ENCODE assay signal across 22 cellular contexts in genomic region chr4:187711586-187711985, GRCh38.
"Had no signal": no experiment of that assay in that cellular context is flagged by ENCODE, and none has a peak within 500 bp of the region (broad histone marks: within the 10 kb centered on the region; RNA-seq: fewer than 3 reads in every experiment).

No MANE protein-coding gene starts in this region.

- H2AFZ ChIP-seq: PC-9 had no signal

- H3K4me2 ChIP-seq: PC-9 had no signal

- H3K27me3 ChIP-seq: Peyer's patch, SJCRH30 had no signal

- H3K27ac ChIP-seq: PC-9, Peyer's patch, SJCRH30 had no signal

- DNase-seq: KBM-7, MM.1S, MV-4-11, NCI-H1092, NCI-H1105 treated with DMSO at 0.1 percent for 48 hours, NCI-H1417 treated with DMSO at 0.1 percent for 48 hours, NCI-H146, NCI-H1694 treated with DMSO at 0.1 percent for 48 hours, NCI-H1930, NCI-H2081, NCI-H2107, NCI-H2227 treated with DMSO at 0.1 percent for 48 hours, NCI-H524, NCI-H526 treated with DMSO at 0.1 percent for 48 hours, NCI-H748 treated with DMSO at 0.1 percent for 48 hours, PC-9, Peyer's patch, SHP77 treated with DMSO at 0.1 percent for 48 hours, SJCRH30, T-helper 1 cell had no signal

- H3K4me1 ChIP-seq: Peyer's patch, SJCRH30 had no signal

- H3K4me3 ChIP-seq: PC-9, Peyer's patch, SJCRH30 had no signal

- H3K36me3 ChIP-seq: Peyer's patch, SJCRH30 had no signal

- ATAC-seq: Right ventricle myocardium inferior, SK-N-SH treated with all-trans-retinoic acid at 6 μM for 48 hours had no signal

- H3K9me3 ChIP-seq: SJCRH30 had no signal
